8 cellular contexts compared by ENCODE assay signal in genomic region chr2:56191617-56192016, GRCh38. TPM values are rescaled to one million over a fixed set of nuclear protein-coding genes. Genes with fewer than 3 reads are reported as not detected.
DNase-seq lines count a peak whose midpoint lies in the region; FAIRE-seq and TF ChIP-seq lines count a peak whose summit lies in the region.

No MANE protein-coding gene starts in this region.

- no peak for TF ChIP-seq POLR2A in GM12891 (IDR thresholded peaks at IDR 0.05; ENCODE audit: low read depth, low read length)

- TF ChIP-seq CTCF in 22Rv1 (IDR thresholded peaks at IDR 0.05): peak; percentile 80
- TF ChIP-seq CTCF in GM12873 (IDR thresholded peaks at IDR 0.05; ENCODE audit: insufficient read depth, low read depth, low read length, missing control alignments): peak; percentile 55
- TF ChIP-seq CTCF in epithelial cell of proximal tubule (conservative IDR thresholded peaks at IDR 0.05; ENCODE audit: low read depth, low read length): peak; percentile 90

- FAIRE-seq in GM12891 (lab: Jason Lieb, UNC): no peak

- 0 out of 2 replicates have a peak overlapping the region, but pooled peaks have one; percentile 12 for H3K27ac ChIP-seq in 22Rv1

- no peak overlapping the region for H3K4me3 ChIP-seq in epithelial cell of proximal tubule (ENCODE audit: low read depth, low read length)

- DNase-seq in NCI-H748 treated with DMSO at 0.1 percent for 48 hours (lab: John Stamatoyannopoulos, UW): peak; percentile 17
- no peak for DNase-seq in epithelial cell of proximal tubule (ENCODE audit: low read depth)
- peak; percentile 54 for DNase-seq in pons (ENCODE audit: low spot score)
- DNase-seq in NCI-H1048 (lab: John Stamatoyannopoulos, UW): no peak
- no peak for DNase-seq in cerebellar nuclear complex (lab: John Stamatoyannopoulos, UW)
- no peak for DNase-seq in GM12891 (ENCODE audit: insufficient read length, low spot score)

TF ChIP-seq in GM12891, 5 proteins besides CTCF, POLR2A, EP300 and RAD21:
- TF ChIP-seq TAF1 (IDR thresholded peaks at IDR 0.05; ENCODE audit: low read depth, low read length): no peak
- no peak for TF ChIP-seq POU2F2 (IDR thresholded peaks at IDR 0.05; ENCODE audit: low read depth, low read length)
- TF ChIP-seq PAX5 (IDR thresholded peaks at IDR 0.05; ENCODE audit: insufficient read depth, low read length, severe bottlenecking): no peak
- TF ChIP-seq POLR2AphosphoS5 (IDR thresholded peaks at IDR 0.05; ENCODE audit: low read depth, low read length): no peak
- no peak for TF ChIP-seq SPI1 (IDR thresholded peaks at IDR 0.05; ENCODE audit: low read depth, low read length)
TF ChIP-seq in GM12891: peak in this region for 0.

RNA-seq across cellular contexts. Expression of gene CCDC85A, which starts 7.8 kb away (rescaled TPM):
- total RNA-seq in epithelial cell of proximal tubule: 0.07 and 0.17 TPM in 2 replicates
- not detected for polyA plus RNA-seq in GM12891 (2012; ENCODE audit: low read depth, missing spikeins)

Comparison
In these comparisons a context has a peak if more than half of its experiments do, and no peak if none do; other contexts are left out.
1. DNase-seq: peak in NCI-H748 treated with DMSO at 0.1 percent for 48 hours (single experiment) and pons (single experiment); none in epithelial cell of proximal tubule (single experiment), NCI-H1048 (single experiment), cerebellar nuclear complex (0 of 2) and GM12891 (single experiment).
2. Peak in every context shown above with its lines, with median percentiles within 50 percentile points of each other: CTCF ChIP-seq.